ENCODE assay signal across 25 cellular contexts in the genomic region with DNA sequence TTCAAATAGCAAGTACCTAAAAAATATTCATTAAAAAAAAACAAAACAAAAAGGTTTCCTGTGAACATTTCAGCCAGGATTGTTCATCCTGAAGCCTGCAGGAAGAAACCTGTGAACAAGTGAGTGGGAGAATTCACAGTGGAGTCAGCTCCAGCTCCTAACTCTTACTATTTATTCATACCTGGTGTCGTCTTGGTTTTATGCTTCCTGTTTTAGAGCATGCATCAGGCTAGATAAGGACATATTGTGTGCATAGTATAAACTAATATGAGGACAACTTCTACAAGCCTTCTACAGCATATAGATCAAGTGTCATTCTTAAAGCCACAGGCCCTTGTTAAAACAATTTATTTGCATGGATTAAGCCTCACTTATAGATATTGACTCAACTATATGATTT.
DNase-seq lines count a peak whose midpoint lies in the region; ATAC-seq and TF ChIP-seq lines count a peak whose summit lies in the region.
"Had no signal": no experiment of that assay in that cellular context is flagged by ENCODE, and none has a peak within 500 bp of the region (broad histone marks: within the 10 kb centered on the region; RNA-seq: fewer than 3 reads in every experiment).

No MANE protein-coding gene starts in this region.

- H3K36me3 ChIP-seq in OCI-LY1 (ENCODE audit: insufficient read depth, low read length) (no peaks in the 10 kb centered on the region), neural progenitor cell (no peaks in the 10 kb centered on the region)
- H3K36me3 ChIP-seq: BLaER1, HAP-1, SJSA1 had no signal

- H3K9ac ChIP-seq in OCI-LY1 (ENCODE audit: low read length) (no peak overlapping the region), neural progenitor cell (no peak overlapping the region)
- H3K9ac ChIP-seq: BLaER1 had no signal

- H3K27ac Mint-ChIP-seq in natural killer cell (peak overlapping the region; percentile 12 to 29), neural progenitor cell (no peak overlapping the region)
- no peak overlapping the region for H3K27ac Mint-ChIP-seq in natural killer cell treated with Interleukin-12 subunit alpha and Interleukin-12 subunit beta and Interleukin-15 and Interleukin-18, amount 100 ng/mL, for 72 hours
- H3K27ac Mint-ChIP-seq: CD4-positive, CD25-positive, alpha-beta regulatory T cell; HFFc6 had no signal

- H3K4me1 Mint-ChIP-seq in natural killer cell (peaks cover 26 to 29% of the 10 kb centered on the region in 2 donors), neural progenitor cell (peaks cover 71% of the 10 kb centered on the region)
- H3K4me1 Mint-ChIP-seq in natural killer cell treated with Interleukin-12 subunit alpha and Interleukin-12 subunit beta and Interleukin-15 and Interleukin-18, amount 100 ng/mL, for 72 hours (ENCODE audit: low read depth in 2 of 2), result peaks cover 15 to 26% of the 10 kb centered on the region in 2 donors

- H3K27ac ChIP-seq in OCI-LY1 (ENCODE audit: low read depth, low read length, poor library complexity, severe bottlenecking) (peak overlapping the region; percentile 25), neural progenitor cell (peak overlapping the region; percentile 78)
- H3K27ac ChIP-seq: BLaER1, PC-9, SJSA1 had no signal

- DNase-seq in natural killer cell, result no peak
- no peak for DNase-seq in natural killer cell treated with Interleukin-12 subunit alpha and Interleukin-12 subunit beta and Interleukin-15 and Interleukin-18, amount 100 ng/mL, for 72 hours (ENCODE audit: low spot score)
- DNase-seq in dermis blood vessel endothelial cell, result peak; percentile 30
- no peak for DNase-seq in neural progenitor cell (ENCODE audit: low spot score)
- DNase-seq in Right ventricle myocardium inferior (ENCODE audit: missing footprints), result no peak
- DNase-seq in activated CD4-positive, alpha-beta T cell treated with anti-CD3 and anti-CD28 coated beads, Interleukin-2, amount 50 U/mL, for 48 hours, result no peak
- DNase-seq: CD4-positive, CD25-positive, alpha-beta regulatory T cell; EL; GDM1; GOT3; HFFc6; NCI-H1105; NCI-H1436 treated with DMSO at 0.1 percent for 48 hours; NCI-H187 treated with DMSO at 0.1 percent for 48 hours; NCI-H345; NCI-H524 treated with DMSO at 0.1 percent for 48 hours; PC-9; Right ventricle myocardium superior; T-helper 1 cell had no signal

- no peak overlapping the region for H3K4me2 ChIP-seq in OCI-LY1 (ENCODE audit: low read length)
- H3K4me2 ChIP-seq in neural progenitor cell, result peak overlapping the region; percentile 39
- H3K4me2 ChIP-seq: BLaER1, PC-9 had no signal

- intact Hi-C loops in natural killer cell (cut with micrococcal nuclease) (loop anchor here (5.0 kb wide), 1 partner anchor 34 kb away; no protein-coding TSS in a partner anchor), Right ventricle myocardium inferior (cut with DNase I) (no loop called here)

- no peaks in the 10 kb centered on the region for H3K9me2 ChIP-seq in OCI-LY1 (ENCODE audit: low read depth, low read length)

- H3K36me3 Mint-ChIP-seq in natural killer cell, result no peaks in the 10 kb centered on the region
- no peaks in the 10 kb centered on the region for H3K36me3 Mint-ChIP-seq in natural killer cell treated with Interleukin-12 subunit alpha and Interleukin-12 subunit beta and Interleukin-15 and Interleukin-18, amount 100 ng/mL, for 72 hours
- peaks cover 23% of the 10 kb centered on the region for H3K36me3 Mint-ChIP-seq in neural progenitor cell
- H3K36me3 Mint-ChIP-seq: CD4-positive, CD25-positive, alpha-beta regulatory T cell had no signal

- no peak for ATAC-seq in natural killer cell
- ATAC-seq in natural killer cell treated with Interleukin-12 subunit alpha and Interleukin-12 subunit beta and Interleukin-15 and Interleukin-18, amount 100 ng/mL, for 72 hours, result no peak
- no peak for ATAC-seq in Right ventricle myocardium inferior
- no peak for ATAC-seq in HG02970 (IDR thresholded peaks at IDR 0.05; ENCODE audit: low FRiP score, unreplicated experiment)
- ATAC-seq: GM12878 had no signal

- H3K4me3 ChIP-seq in OCI-LY1 (ENCODE audit: low read depth, low read length, poor library complexity, severe bottlenecking) (no peak overlapping the region), neural progenitor cell (no peak overlapping the region)
- H3K4me3 ChIP-seq: BLaER1, GM12878, HAP-1, PC-9, SJSA1 had no signal

- H2AFZ ChIP-seq in OCI-LY1 (ENCODE audit: low read length), result no peak overlapping the region
- H2AFZ ChIP-seq in neural progenitor cell (replicated peaks), result no peak overlapping the region
- H2AFZ ChIP-seq: PC-9 had no signal

- H3K4me3 Mint-ChIP-seq in natural killer cell (no peak overlapping the region), neural progenitor cell (no peak overlapping the region)
- H3K4me3 Mint-ChIP-seq in natural killer cell treated with Interleukin-12 subunit alpha and Interleukin-12 subunit beta and Interleukin-15 and Interleukin-18, amount 100 ng/mL, for 72 hours, result no peak overlapping the region
- H3K4me3 Mint-ChIP-seq: CD4-positive, CD25-positive, alpha-beta regulatory T cell; HFFc6 had no signal

- H3K9me3 Mint-ChIP-seq in natural killer cell (peaks cover 2 to 3% of the 10 kb centered on the region in 2 donors), neural progenitor cell (no peaks in the 10 kb centered on the region)
- peaks cover 3% of the 10 kb centered on the region for H3K9me3 Mint-ChIP-seq in natural killer cell treated with Interleukin-12 subunit alpha and Interleukin-12 subunit beta and Interleukin-15 and Interleukin-18, amount 100 ng/mL, for 72 hours

- no peaks in the 10 kb centered on the region for H3K9me3 ChIP-seq in OCI-LY1 (ENCODE audit: low read length)
- H3K9me3 ChIP-seq in neural progenitor cell (ENCODE audit: low read depth), result no peaks in the 10 kb centered on the region
- H3K9me3 ChIP-seq: BLaER1, HAP-1, SJSA1 had no signal

- H3K79me2 ChIP-seq in OCI-LY1 (ENCODE audit: insufficient read depth, low read length) (no peaks in the 10 kb centered on the region), neural progenitor cell (ENCODE audit: low read depth) (peaks cover 100% of the 10 kb centered on the region)

- no peaks in the 10 kb centered on the region for H3F3A ChIP-seq in OCI-LY1 (ENCODE audit: insufficient read depth, low read length)
- peaks cover 32% of the 10 kb centered on the region for H3F3A ChIP-seq in neural progenitor cell (ENCODE audit: low read depth)

- no peaks in the 10 kb centered on the region for H3K27me3 ChIP-seq in OCI-LY1 (ENCODE audit: insufficient read depth, low read length)
- no peaks in the 10 kb centered on the region for H3K27me3 ChIP-seq in neural progenitor cell
- H3K27me3 ChIP-seq: BLaER1, SJSA1 had no signal

- H3K4me1 ChIP-seq in OCI-LY1 (ENCODE audit: insufficient read depth, low read length, severe bottlenecking) (peaks cover 66% of the 10 kb centered on the region), neural progenitor cell (peaks cover 73% of the 10 kb centered on the region)

- no peak for TF ChIP-seq CTCF in natural killer cell (IDR thresholded peaks at IDR 0.05)
- TF ChIP-seq CTCF in OCI-LY1 (IDR thresholded peaks at IDR 0.05; ENCODE audit: low read length), result no peak
- TF ChIP-seq CTCF in neural progenitor cell (IDR thresholded peaks at IDR 0.05), result no peak

- H4K20me1 ChIP-seq in OCI-LY1 (ENCODE audit: insufficient read depth, low read length) (no peaks in the 10 kb centered on the region), neural progenitor cell (ENCODE audit: low read depth) (peaks cover 98% of the 10 kb centered on the region)
- H4K20me1 ChIP-seq: BLaER1 had no signal

- H3K27me3 Mint-ChIP-seq in natural killer cell (ENCODE audit: low read depth in 2 of 2) (no peaks in the 10 kb centered on the region), neural progenitor cell (ENCODE audit: insufficient read depth, low read depth) (peaks cover 3% of the 10 kb centered on the region)
- no peaks in the 10 kb centered on the region for H3K27me3 Mint-ChIP-seq in natural killer cell treated with Interleukin-12 subunit alpha and Interleukin-12 subunit beta and Interleukin-15 and Interleukin-18, amount 100 ng/mL, for 72 hours
- H3K27me3 Mint-ChIP-seq: CD4-positive, CD25-positive, alpha-beta regulatory T cell had no signal

Comparison
In these comparisons a context has a peak if more than half of its experiments do, and no peak if none do; other contexts are left out.
1. H3K27ac Mint-ChIP-seq: peak in natural killer cell (2 of 2); none in natural killer cell treated with Interleukin-12 subunit alpha and Interleukin-12 subunit beta and Interleukin-15 and Interleukin-18, amount 100 ng/mL, for 72 hours (0 of 2) and neural progenitor cell (single experiment).